Comparison of ENCODE assay signal across 1 cellular context in genomic region chr7:28808786-28809533, GRCh38.
TF ChIP-seq lines count a peak whose summit lies in the region.

No MANE protein-coding gene starts in this region.

TF ChIP-seq in IMR-90, 13 proteins besides CTCF, POLR2A, EP300 and RAD21 (continued from another document):
- no peak for TF ChIP-seq ELK1 (IDR thresholded peaks at IDR 0.05; ENCODE audit: borderline replicate concordance, low read depth, low read length)
- no peak for TF ChIP-seq MXI1 (IDR thresholded peaks at IDR 0.05; ENCODE audit: borderline replicate concordance, low read depth, low read length)
- no peak for TF ChIP-seq RFX5 (IDR thresholded peaks at IDR 0.05; ENCODE audit: low read depth, low read length)
- no peak for TF ChIP-seq CEBPB (IDR thresholded peaks at IDR 0.05; ENCODE audit: low read depth, low read length)
- 0 out of 2 replicates have a peak, but pooled peaks have one; percentile 11 for TF ChIP-seq MAFK (IDR thresholded peaks at IDR 0.05; ENCODE audit: low read depth, low read length)
- no peak for TF ChIP-seq RCOR1 (IDR thresholded peaks at IDR 0.05; ENCODE audit: insufficient replicate concordance, low read length)
- TF ChIP-seq FOS (IDR thresholded peaks at IDR 0.05; ENCODE audit: low read depth, low read length) = no peak
- peak; percentile 11; the same call in 1 of the 2 replicates for TF ChIP-seq NFE2L2 (IDR thresholded peaks at IDR 0.05; ENCODE audit: low read depth, low read length)
